Comparison of ENCODE assay signal across 8 cellular contexts in genomic region chr1:43172532-43172972, GRCh38. TPM values are rescaled to one million over a fixed set of nuclear protein-coding genes. Genes with fewer than 3 reads are reported as not detected.
DNase-seq lines count a peak whose midpoint lies in the region; ATAC-seq lines count a peak whose summit lies in the region.

No MANE protein-coding gene starts in this region.

- no peaks in the 10 kb centered on the region for H3K27me3 ChIP-seq in ACC112 (ENCODE audit: insufficient read depth, low read length)

- peak; percentile 68 for ATAC-seq in GM18909 (IDR thresholded peaks at IDR 0.05; ENCODE audit: poor library complexity, unreplicated experiment)
- ATAC-seq in HG03280 (IDR thresholded peaks at IDR 0.05; ENCODE audit: unreplicated experiment): peak; percentile 63

- peak; percentile 81 for DNase-seq in NCI-H446 treated with DMSO at 0.1 percent for 48 hours (lab: John Stamatoyannopoulos, UW)
- peak; percentile 85 to 88 for DNase-seq in activated CD4-positive, alpha-beta T cell treated with anti-CD3 and anti-CD28 coated beads for 4 hours
- peak; percentile 78 for DNase-seq in effector CD4-positive, alpha-beta T cell
- DNase-seq in lung microvascular endothelial cell (ENCODE audit: low read depth in 2 of 2): peak; percentile 91 to 92
- peak; percentile 67 to 76 (median 74) for DNase-seq in stimulated activated CD4-positive, alpha-beta T cell treated with anti-CD3 and anti-CD28 coated beads, TNF-alpha, amount 100 ng/mL, for 1 hour (ENCODE audit: low read depth in 3 of 3, low spot score in 1 of 3)

- peaks cover 29% of the 10 kb centered on the region for H3K79me2 ChIP-seq in ACC112 (ENCODE audit: control insufficient read depth, insufficient read depth, low read length, unreplicated experiment)

- H2AFZ ChIP-seq in ACC112 (ENCODE audit: low read length, unreplicated experiment): peak overlapping the region; percentile 98

- peak overlapping the region; percentile 100 for H3K4me3 ChIP-seq in ACC112 (ENCODE audit: low read depth, low read length)

- peaks cover 14% of the 10 kb centered on the region for H3K4me1 ChIP-seq in ACC112 (ENCODE audit: control insufficient read depth, insufficient read depth, low read length, unreplicated experiment)

- H3K36me3 ChIP-seq in ACC112 (ENCODE audit: insufficient read depth, low read length): peaks cover 15% of the 10 kb centered on the region

- H3K27ac ChIP-seq in ACC112 (ENCODE audit: low read depth, low read length): peak overlapping the region; percentile 31

RNA-seq across cellular contexts. Expression of gene CFAP57, which starts 0.4 kb away (rescaled TPM):
- 0.20 and 0.22 TPM in 2 replicates for total RNA-seq in lung microvascular endothelial cell

RNA-seq across cellular contexts. Expression of gene EBNA1BP2, which starts 0.5 kb away (rescaled TPM):
- 55.4 and 65.2 TPM in 2 replicates for total RNA-seq in lung microvascular endothelial cell

Comparison
In these comparisons a context has a peak if more than half of its experiments do, and no peak if none do; other contexts are left out.
1. Peak in every context shown above with its lines: DNase-seq, ATAC-seq, H3K4me3 ChIP-seq and H3K27ac ChIP-seq.